Comparison of ENCODE assay signal across 12 cellular contexts in genomic region chr18:69161383-69162028, GRCh38.
DNase-seq lines count a peak whose midpoint lies in the region; ATAC-seq and TF ChIP-seq lines count a peak whose summit lies in the region.
"Had no signal": no experiment of that assay in that cellular context is flagged by ENCODE, and none has a peak within 500 bp of the region (broad histone marks: within the 10 kb centered on the region; RNA-seq: fewer than 3 reads in every experiment).

No MANE protein-coding gene starts in this region.

- H3K9me3 ChIP-seq in RWPE2 (ENCODE audit: severe bottlenecking) (no peaks in the 10 kb centered on the region), neuron (ENCODE audit: low read length) (no peaks in the 10 kb centered on the region)

- peak overlapping the region; percentile 9 for H2AFZ ChIP-seq in neuron (ENCODE audit: low read depth, low read length)

- ATAC-seq in RWPE2 (ENCODE audit: low read depth): peak; percentile 33; the same call in 2 of the 3 replicates
- no peak for ATAC-seq in HG02588 (IDR thresholded peaks at IDR 0.05; ENCODE audit: unreplicated experiment)
- ATAC-seq: activated T-helper 17 cell treated with anti-CD3 and anti-CD28 coated beads, Interleukin-2, amount 50 U/mL, for 72 hours had no signal

- no peak overlapping the region for H3K4me3 ChIP-seq in RWPE2 (ENCODE audit: severe bottlenecking)
- no peak overlapping the region for H3K4me3 ChIP-seq in fibroblast of villous mesenchyme (ENCODE audit: low read depth, low read length)
- no peak overlapping the region for H3K4me3 ChIP-seq in neuron (ENCODE audit: low read length)

- H3K27me3 ChIP-seq in RWPE2 (ENCODE audit: insufficient read depth, poor library complexity, severe bottlenecking) (no peaks in the 10 kb centered on the region), neuron (ENCODE audit: insufficient read depth, low read length) (no peaks in the 10 kb centered on the region)

- no peak overlapping the region for H3K27ac ChIP-seq in RWPE2 (ENCODE audit: poor library complexity, severe bottlenecking)

- TF ChIP-seq CTCF in RWPE2 (IDR thresholded peaks at IDR 0.05; ENCODE audit: poor library complexity, severe bottlenecking) (no peak), fibroblast of villous mesenchyme (IDR thresholded peaks at IDR 0.05; ENCODE audit: insufficient read depth, low read depth, low read length) (no peak)

- H3K36me3 ChIP-seq in RWPE2 (ENCODE audit: low read depth): no peaks in the 10 kb centered on the region
- no peaks in the 10 kb centered on the region for H3K36me3 ChIP-seq in neuron (ENCODE audit: insufficient read depth, low read length)

- DNase-seq in EH (ENCODE audit: low read depth): peak; percentile 82
- DNase-seq in RWPE2 (ENCODE audit: low spot score): no peak
- peak; percentile 26 for DNase-seq in fibroblast of villous mesenchyme (ENCODE audit: low read depth)
- no peak for DNase-seq in NCI-H2227 (lab: John Stamatoyannopoulos, UW; ENCODE audit: unreplicated experiment)
- DNase-seq in stimulated activated CD4-positive, alpha-beta T cell treated with anti-CD3 and anti-CD28 coated beads, Interleukin-15, amount 100 ng/mL, for 24 hours: no peak
- no peak for DNase-seq in activated CD4-positive, CD25-positive, alpha-beta regulatory T cell treated with anti-CD3 and anti-CD28 coated beads, Interleukin-2, amount 50 U/mL, for 72 hours
- DNase-seq: activated B cell treated with CpG ODN at 0.5 μM for 24 hours, naive B cell, SHP77 had no signal

- H3K4me1 ChIP-seq in RWPE2 (ENCODE audit: insufficient read depth, poor library complexity, severe bottlenecking): no peaks in the 10 kb centered on the region
- peaks cover 3% of the 10 kb centered on the region for H3K4me1 ChIP-seq in neuron (ENCODE audit: insufficient read depth, low read length)

Comparison
In these comparisons a context has a peak if more than half of its experiments do, and no peak if none do; other contexts are left out.
1. DNase-seq: peak in EH (single experiment) and fibroblast of villous mesenchyme (single experiment); none in RWPE2 (single experiment), NCI-H2227 (single experiment), stimulated activated CD4-positive, alpha-beta T cell treated with anti-CD3 and anti-CD28 coated beads, Interleukin-15, amount 100 ng/mL, for 24 hours (single experiment) and activated CD4-positive, CD25-positive, alpha-beta regulatory T cell treated with anti-CD3 and anti-CD28 coated beads, Interleukin-2, amount 50 U/mL, for 72 hours (single experiment).